Comparison of ENCODE assay signal across 17 cellular contexts in genomic region chr4:184262901-184263300, GRCh38. TPM values are rescaled to one million over a fixed set of nuclear protein-coding genes. Genes with fewer than 3 reads are reported as not detected.
A peak's percentile ranks its signal among the peaks of the same experiment; 100 is the strongest.
DNase-seq lines count a peak whose midpoint lies in the region; ATAC-seq, FAIRE-seq and TF ChIP-seq lines count a peak whose summit lies in the region.
"Had no signal": no experiment of that assay in that cellular context is flagged by ENCODE, and none has a peak within 500 bp of the region (broad histone marks: within the 10 kb centered on the region; RNA-seq: fewer than 3 reads in every experiment).

No MANE protein-coding gene starts in this region.

- H3K4me3 ChIP-seq in foreskin fibroblast (ENCODE audit: low read depth in 1 of 2, low read length in 2 of 2): no peak overlapping the region
- no peak overlapping the region for H3K4me3 ChIP-seq in tibial artery
- no peak overlapping the region for H3K4me3 ChIP-seq in upper lobe of right lung

- peak; percentile 49 for DNase-seq in AG20443 (ENCODE audit: low spot score)
- DNase-seq in GM12892 (ENCODE audit: insufficient read length): no peak
- DNase-seq in activated CD8-positive, alpha-beta T cell treated with anti-CD3 and anti-CD28 coated beads for 36 hours: peak; percentile 46
- DNase-seq in foreskin fibroblast: peak; percentile 35 to 59
- no peak for DNase-seq in tibial artery
- DNase-seq in GM10248 (ENCODE audit: extremely low spot score): no peak
- no peak for DNase-seq in upper lobe of right lung
- DNase-seq: activated naive CD8-positive, alpha-beta T cell treated with anti-CD3 and anti-CD28 coated beads, Interleukin-2, amount 10 ng/mL, durations not matched to agents 7 days and 5 days; CD8-positive, alpha-beta T cell; GDM1; natural killer cell; NCI-H2029 treated with DMSO at 0.1 percent for 48 hours; NCI-H748 treated with DMSO at 0.1 percent for 48 hours; stimulated activated naive CD4-positive, alpha-beta T cell treated with Interleukin-2 at 50 U/mL for 16 hours had no signal

- H3K9me3 Mint-ChIP-seq in activated CD8-positive, alpha-beta T cell treated with anti-CD3 and anti-CD28 coated beads for 36 hours: no peaks in the 10 kb centered on the region
- H3K9me3 Mint-ChIP-seq: activated naive CD8-positive, alpha-beta T cell treated with anti-CD3 and anti-CD28 coated beads, Interleukin-2, amount 10 ng/mL, durations not matched to agents 7 days and 5 days; CD8-positive, alpha-beta T cell had no signal

- CTCF ChIA-PET in activated CD8-positive, alpha-beta T cell treated with anti-CD3 and anti-CD28 coated beads for 36 hours (lab: Charles Lee): interaction anchor here (0.9 to 6.3 kb wide), 18 partner anchors 9 to 386 kb away, joined by 3 to 89 read pairs (median 12); partner anchors contain the start of genes CASP3 and PRIMPOL
- CTCF ChIA-PET in GM10248 (lab: Yijun Ruan, JAX): interaction anchor here (0.7 to 9.5 kb wide), 22 partner anchors 9 to 879 kb away, joined by 3 to 168 read pairs (median 8); partner anchors contain the start of gene IRF2

- no peak overlapping the region for H3K27ac ChIP-seq in tibial artery
- H3K27ac ChIP-seq in upper lobe of right lung: no peak overlapping the region

- ATAC-seq in activated CD8-positive, alpha-beta T cell treated with anti-CD3 and anti-CD28 coated beads for 36 hours: peak; percentile 38
- no peak for ATAC-seq in upper lobe of right lung
- no peak for ATAC-seq in GM18502 (IDR thresholded peaks at IDR 0.05; ENCODE audit: poor library complexity, unreplicated experiment)
- ATAC-seq: CD8-positive, alpha-beta T cell; esophagus mucosa; natural killer cell had no signal

- H3K27me3 ChIP-seq in tibial artery (peaks cover 0 to 2% of the 10 kb centered on the region in 2 donors), upper lobe of right lung (no peaks in the 10 kb centered on the region)

- peak; percentile 73 for FAIRE-seq in GM12892 (lab: Jason Lieb, UNC)

- intact Hi-C loops in activated CD8-positive, alpha-beta T cell treated with anti-CD3 and anti-CD28 coated beads for 36 hours (cut with micrococcal nuclease): loop anchor here (10.0 kb wide), 1 partner anchor 52 kb away; no protein-coding TSS in a partner anchor
- intact Hi-C loops in tibial artery (cut with DNase I; ENCODE audit: low total_unique reads) (loop anchor here (10.0 kb wide), 1 partner anchor 362 kb away; no protein-coding TSS in a partner anchor), upper lobe of right lung (cut with DNase I) (no loop called here)

- POLR2A ChIA-PET in activated CD8-positive, alpha-beta T cell treated with anti-CD3 and anti-CD28 coated beads for 36 hours (lab: Charles Lee): interaction anchor here (0.8 to 1.9 kb wide), 4 partner anchors 8 to 273 kb away, joined by 3 to 6 read pairs (median 4); no protein-coding TSS in a partner anchor
- POLR2A ChIA-PET in GM10248 (lab: Yijun Ruan, JAX): no interaction called here

- no peak for TF ChIP-seq POLR2A in GM12892 (IDR thresholded peaks at IDR 0.05; ENCODE audit: low read depth, low read length)

- H3K27me3 Mint-ChIP-seq in activated CD8-positive, alpha-beta T cell treated with anti-CD3 and anti-CD28 coated beads for 36 hours: no peaks in the 10 kb centered on the region

- H3K36me3 Mint-ChIP-seq in activated CD8-positive, alpha-beta T cell treated with anti-CD3 and anti-CD28 coated beads for 36 hours (ENCODE audit: low read depth): no peaks in the 10 kb centered on the region
- H3K36me3 Mint-ChIP-seq: activated naive CD8-positive, alpha-beta T cell treated with anti-CD3 and anti-CD28 coated beads, Interleukin-2, amount 10 ng/mL, durations not matched to agents 7 days and 5 days; natural killer cell had no signal

- TF ChIP-seq CTCF in activated CD8-positive, alpha-beta T cell treated with anti-CD3 and anti-CD28 coated beads for 36 hours (IDR thresholded peaks at IDR 0.05): no peak
- no peak for TF ChIP-seq CTCF in foreskin fibroblast (IDR thresholded peaks at IDR 0.05; ENCODE audit: low read depth, low read length)
- TF ChIP-seq CTCF in tibial artery (IDR thresholded peaks at IDR 0.05): no peak
- TF ChIP-seq CTCF in GM10248 (IDR thresholded peaks at IDR 0.05; ENCODE audit: control extremely low read depth, extremely low read depth, low read depth, missing control alignments): no peak
- TF ChIP-seq CTCF in upper lobe of right lung (IDR thresholded peaks at IDR 0.05): no peak

- H3K4me1 ChIP-seq in tibial artery (no peaks in the 10 kb centered on the region), upper lobe of right lung (no peaks in the 10 kb centered on the region)

- H3K36me3 ChIP-seq in tibial artery (no peaks in the 10 kb centered on the region), upper lobe of right lung (no peaks in the 10 kb centered on the region)

- H3K9me3 ChIP-seq in tibial artery: no peaks in the 10 kb centered on the region
- H3K9me3 ChIP-seq in upper lobe of right lung: no peaks in the 10 kb centered on the region

- H3K27ac Mint-ChIP-seq in activated CD8-positive, alpha-beta T cell treated with anti-CD3 and anti-CD28 coated beads for 36 hours: no peak overlapping the region
- H3K27ac Mint-ChIP-seq: activated naive CD8-positive, alpha-beta T cell treated with anti-CD3 and anti-CD28 coated beads, Interleukin-2, amount 10 ng/mL, durations not matched to agents 7 days and 5 days; CD8-positive, alpha-beta T cell; natural killer cell had no signal

- H3K4me1 Mint-ChIP-seq in activated CD8-positive, alpha-beta T cell treated with anti-CD3 and anti-CD28 coated beads for 36 hours (ENCODE audit: low read depth): peaks cover 39% of the 10 kb centered on the region

- H3K4me3 Mint-ChIP-seq in activated CD8-positive, alpha-beta T cell treated with anti-CD3 and anti-CD28 coated beads for 36 hours: no peak overlapping the region
- H3K4me3 Mint-ChIP-seq: activated naive CD8-positive, alpha-beta T cell treated with anti-CD3 and anti-CD28 coated beads, Interleukin-2, amount 10 ng/mL, durations not matched to agents 7 days and 5 days; CD8-positive, alpha-beta T cell; natural killer cell had no signal

RNA-seq across cellular contexts. Expression of gene ENPP6, which starts 45.2 kb away (rescaled TPM):
- 0.81 TPM for polyA plus RNA-seq in GM12892 (2012; ENCODE audit: missing spikeins)
- total RNA-seq in activated CD8-positive, alpha-beta T cell treated with anti-CD3 and anti-CD28 coated beads for 36 hours: under 1 TPM; 0.27 to 0.40 TPM
- 0.12 TPM for total RNA-seq in upper lobe of right lung
- total RNA-seq: CD8-positive, alpha-beta T cell; chondrocyte; esophagus mucosa had no signal

Comparison
In these comparisons a context has a peak if more than half of its experiments do, and no peak if none do; other contexts are left out.
1. DNase-seq: peak in AG20443 (single experiment), activated CD8-positive, alpha-beta T cell treated with anti-CD3 and anti-CD28 coated beads for 36 hours (single experiment) and foreskin fibroblast (2 of 2); none in GM12892 (single experiment), tibial artery (0 of 2), GM10248 (single experiment) and upper lobe of right lung (single experiment).